8 cellular contexts compared by ENCODE assay signal in genomic region chr1:115764541-115764940, GRCh38. TPM values are rescaled to one million over a fixed set of nuclear protein-coding genes. Genes with fewer than 3 reads are reported as not detected.
DNase-seq lines count a peak whose midpoint lies in the region; ATAC-seq lines count a peak whose summit lies in the region.

No MANE protein-coding gene starts in this region.

- intact Hi-C loops in Right ventricle myocardium superior (cut with DNase I) (no loop called here), cardiac septum (cut with DNase I) (no loop called here), left ventricle myocardium superior (cut with micrococcal nuclease) (loop anchor here (10.0 kb wide), 1 partner anchor 50 kb away; no protein-coding TSS in a partner anchor)

- DNase-seq in Right ventricle myocardium superior = no peak
- no peak for DNase-seq in cardiac septum (ENCODE audit: low spot score)
- DNase-seq in SK-N-DZ (ENCODE audit: low spot score) = peak; percentile 7
- peak; percentile 37 for DNase-seq in left ventricle myocardium superior
- no peak for DNase-seq in NCI-H2081 treated with DMSO at 0.1 percent for 48 hours (lab: John Stamatoyannopoulos, UW)
- DNase-seq in stimulated activated naive CD8-positive, alpha-beta T cell treated with anti-CD3 and anti-CD28 coated beads, Interleukin-15, Interleukin-2, amounts not matched to agents 100 U/mL and 50 U/mL, for 24 hours = no peak

- ATAC-seq in Right ventricle myocardium superior (ENCODE audit: poor library complexity) (peak; percentile 21), left ventricle myocardium superior (peak; percentile 3), GM19395 (IDR thresholded peaks at IDR 0.05; ENCODE audit: unreplicated experiment) (no peak), GM18498 (IDR thresholded peaks at IDR 0.05; ENCODE audit: unreplicated experiment) (no peak)
- ATAC-seq in stimulated activated naive CD8-positive, alpha-beta T cell treated with anti-CD3 and anti-CD28 coated beads, Interleukin-15, Interleukin-2, amounts not matched to agents 100 U/mL and 50 U/mL, for 24 hours = no peak

RNA-seq across cellular contexts. Expression of gene CASQ2, which starts 4.0 kb away (rescaled TPM):
- total RNA-seq in Right ventricle myocardium superior = 804 TPM
- 1,254 TPM for total RNA-seq in cardiac septum
- polyA plus RNA-seq in SK-N-DZ (2014; cell fraction: cytosol; rRNA removed) = not detected in 2 replicates
- not detected in 2 replicates for polyA plus RNA-seq in SK-N-DZ (2014; cell fraction: nucleus; rRNA removed)
- total RNA-seq in left ventricle myocardium superior = 879 TPM

Comparison
In these comparisons a context has a peak if more than half of its experiments do, and no peak if none do; other contexts are left out.
1. DNase-seq: peak in SK-N-DZ (single experiment) and left ventricle myocardium superior (single experiment); none in Right ventricle myocardium superior (single experiment), cardiac septum (single experiment), NCI-H2081 treated with DMSO at 0.1 percent for 48 hours (single experiment) and stimulated activated naive CD8-positive, alpha-beta T cell treated with anti-CD3 and anti-CD28 coated beads, Interleukin-15, Interleukin-2, amounts not matched to agents 100 U/mL and 50 U/mL, for 24 hours (single experiment).
2. ATAC-seq: peak in Right ventricle myocardium superior (single experiment) and left ventricle myocardium superior (single experiment); none in GM19395 (single experiment), GM18498 (single experiment) and stimulated activated naive CD8-positive, alpha-beta T cell treated with anti-CD3 and anti-CD28 coated beads, Interleukin-15, Interleukin-2, amounts not matched to agents 100 U/mL and 50 U/mL, for 24 hours (single experiment).